Comparison of ENCODE assay signal across 1 cellular context in genomic region chr17:50893183-50893993, GRCh38.
TF ChIP-seq lines count a peak whose summit lies in the region.

No MANE protein-coding gene starts in this region.

TF ChIP-seq in HepG2, 621 proteins besides CTCF, POLR2A, EP300 and RAD21 (continued from another document and continues in another):
- TF ChIP-seq, protein P1, sequence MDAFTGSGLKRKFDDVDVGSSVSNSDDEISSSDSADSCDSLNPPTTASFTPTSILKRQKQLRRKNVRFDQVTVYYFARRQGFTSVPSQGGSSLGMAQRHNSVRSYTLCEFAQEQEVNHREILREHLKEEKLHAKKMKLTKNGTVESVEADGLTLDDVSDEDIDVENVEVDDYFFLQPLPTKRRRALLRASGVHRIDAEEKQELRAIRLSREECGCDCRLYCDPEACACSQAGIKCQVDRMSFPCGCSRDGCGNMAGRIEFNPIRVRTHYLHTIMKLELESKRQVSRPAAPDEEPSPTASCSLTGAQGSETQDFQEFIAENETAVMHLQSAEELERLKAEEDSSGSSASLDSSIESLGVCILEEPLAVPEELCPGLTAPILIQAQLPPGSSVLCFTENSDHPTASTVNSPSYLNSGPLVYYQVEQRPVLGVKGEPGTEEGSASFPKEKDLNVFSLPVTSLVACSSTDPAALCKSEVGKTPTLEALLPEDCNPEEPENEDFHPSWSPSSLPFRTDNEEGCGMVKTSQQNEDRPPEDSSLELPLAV (CRISPR knock-in tag; conservative IDR thresholded peaks at IDR 0.05; ENCODE audit: low read depth): no peak
- TF ChIP-seq NFATC3 (CRISPR knock-in tag; IDR thresholded peaks at IDR 0.05): peak; percentile 84; the same call in 1 of the 2 replicates
- no peak; the same call in 1 of the 2 replicates for TF ChIP-seq ZNF790 (CRISPR knock-in tag; IDR thresholded peaks at IDR 0.05; ENCODE audit: borderline replicate concordance)
- TF ChIP-seq ZNF281 (CRISPR knock-in tag; IDR thresholded peaks at IDR 0.05; ENCODE audit: borderline replicate concordance): peak; percentile 66; the same call in 1 of the 2 replicates
- peak; percentile 79; the same call in 1 of the 2 replicates for TF ChIP-seq CBX5 (CRISPR knock-in tag; IDR thresholded peaks at IDR 0.05; ENCODE audit: borderline replicate concordance)
- no peak for TF ChIP-seq ZNF672 (CRISPR knock-in tag; IDR thresholded peaks at IDR 0.05)
- TF ChIP-seq, protein P2, sequence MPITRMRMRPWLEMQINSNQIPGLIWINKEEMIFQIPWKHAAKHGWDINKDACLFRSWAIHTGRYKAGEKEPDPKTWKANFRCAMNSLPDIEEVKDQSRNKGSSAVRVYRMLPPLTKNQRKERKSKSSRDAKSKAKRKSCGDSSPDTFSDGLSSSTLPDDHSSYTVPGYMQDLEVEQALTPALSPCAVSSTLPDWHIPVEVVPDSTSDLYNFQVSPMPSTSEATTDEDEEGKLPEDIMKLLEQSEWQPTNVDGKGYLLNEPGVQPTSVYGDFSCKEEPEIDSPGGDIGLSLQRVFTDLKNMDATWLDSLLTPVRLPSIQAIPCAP (CRISPR knock-in tag; IDR thresholded peaks at IDR 0.05; ENCODE audit: low read depth): peak; percentile 84
- TF ChIP-seq ZNF629 (CRISPR knock-in tag; conservative IDR thresholded peaks at IDR 0.05): no peak
- no peak for TF ChIP-seq ZNF484 (CRISPR knock-in tag; IDR thresholded peaks at IDR 0.05; ENCODE audit: borderline replicate concordance, low read depth)
- peak; percentile 87 for TF ChIP-seq ZNF124 (CRISPR knock-in tag; IDR thresholded peaks at IDR 0.05)
- TF ChIP-seq U2AF2 (IDR thresholded peaks at IDR 0.05; ENCODE audit: low read depth, low read length): no peak
- no peak for TF ChIP-seq ZNF382 (CRISPR knock-in tag; IDR thresholded peaks at IDR 0.05; ENCODE audit: borderline replicate concordance)
- TF ChIP-seq ZNF747 (CRISPR knock-in tag; IDR thresholded peaks at IDR 0.05; ENCODE audit: borderline replicate concordance): peak; percentile 89
- TF ChIP-seq PRDM4 (CRISPR knock-in tag; IDR thresholded peaks at IDR 0.05; ENCODE audit: borderline replicate concordance): no peak
- TF ChIP-seq, protein P3, sequence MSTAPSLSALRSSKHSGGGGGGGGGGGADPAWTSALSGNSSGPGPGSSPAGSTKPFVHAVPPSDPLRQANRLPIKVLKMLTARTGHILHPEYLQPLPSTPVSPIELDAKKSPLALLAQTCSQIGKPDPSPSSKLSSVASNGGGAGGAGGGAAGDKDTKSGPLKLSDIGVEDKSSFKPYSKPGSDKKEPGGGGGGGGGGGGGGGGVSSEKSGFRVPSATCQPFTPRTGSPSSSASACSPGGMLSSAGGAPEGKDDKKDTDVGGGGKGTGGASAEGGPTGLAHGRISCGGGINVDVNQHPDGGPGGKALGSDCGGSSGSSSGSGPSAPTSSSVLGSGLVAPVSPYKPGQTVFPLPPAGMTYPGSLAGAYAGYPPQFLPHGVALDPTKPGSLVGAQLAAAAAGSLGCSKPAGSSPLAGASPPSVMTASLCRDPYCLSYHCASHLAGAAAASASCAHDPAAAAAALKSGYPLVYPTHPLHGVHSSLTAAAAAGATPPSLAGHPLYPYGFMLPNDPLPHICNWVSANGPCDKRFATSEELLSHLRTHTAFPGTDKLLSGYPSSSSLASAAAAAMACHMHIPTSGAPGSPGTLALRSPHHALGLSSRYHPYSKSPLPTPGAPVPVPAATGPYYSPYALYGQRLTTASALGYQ (CRISPR knock-in tag; IDR thresholded peaks at IDR 0.05): no peak
- peak; percentile 89; the same call in 1 of the 2 replicates for TF ChIP-seq ZNF335 (CRISPR knock-in tag; IDR thresholded peaks at IDR 0.05)
- TF ChIP-seq ZNF639 (CRISPR knock-in tag; conservative IDR thresholded peaks at IDR 0.05): peak; percentile 74; the same call in 1 of the 2 replicates
- TF ChIP-seq, protein P4, sequence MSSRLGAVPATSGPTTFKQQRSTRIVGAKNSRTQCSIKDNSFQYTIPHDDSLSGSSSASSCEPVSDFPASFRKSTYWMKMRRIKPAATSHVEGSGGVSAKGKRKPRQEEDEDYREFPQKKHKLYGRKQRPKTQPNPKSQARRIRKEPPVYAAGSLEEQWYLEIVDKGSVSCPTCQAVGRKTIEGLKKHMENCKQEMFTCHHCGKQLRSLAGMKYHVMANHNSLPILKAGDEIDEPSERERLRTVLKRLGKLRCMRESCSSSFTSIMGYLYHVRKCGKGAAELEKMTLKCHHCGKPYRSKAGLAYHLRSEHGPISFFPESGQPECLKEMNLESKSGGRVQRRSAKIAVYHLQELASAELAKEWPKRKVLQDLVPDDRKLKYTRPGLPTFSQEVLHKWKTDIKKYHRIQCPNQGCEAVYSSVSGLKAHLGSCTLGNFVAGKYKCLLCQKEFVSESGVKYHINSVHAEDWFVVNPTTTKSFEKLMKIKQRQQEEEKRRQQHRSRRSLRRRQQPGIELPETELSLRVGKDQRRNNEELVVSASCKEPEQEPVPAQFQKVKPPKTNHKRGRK (CRISPR knock-in tag; IDR thresholded peaks at IDR 0.05): peak; percentile 32; the same call in 1 of the 2 replicates
- peak; percentile 92 for TF ChIP-seq ZNF788 (CRISPR knock-in tag; IDR thresholded peaks at IDR 0.05; ENCODE audit: borderline replicate concordance)
- TF ChIP-seq SOX5 (CRISPR knock-in tag; IDR thresholded peaks at IDR 0.05; ENCODE audit: borderline replicate concordance): peak; percentile 97
- peak; percentile 60; the same call in 1 of the 2 replicates for TF ChIP-seq ARID4A (CRISPR knock-in tag; IDR thresholded peaks at IDR 0.05; ENCODE audit: borderline replicate concordance)
- peak; percentile 92; the same call in 1 of the 2 replicates for TF ChIP-seq RNF219 (CRISPR knock-in tag; IDR thresholded peaks at IDR 0.05)
- TF ChIP-seq HOXA7 (CRISPR knock-in tag; IDR thresholded peaks at IDR 0.05): no peak
- no peak for TF ChIP-seq AGO2 (optimal IDR thresholded peaks at IDR 0.05; ENCODE audit: low read depth, low read length)
- TF ChIP-seq, protein P5, sequence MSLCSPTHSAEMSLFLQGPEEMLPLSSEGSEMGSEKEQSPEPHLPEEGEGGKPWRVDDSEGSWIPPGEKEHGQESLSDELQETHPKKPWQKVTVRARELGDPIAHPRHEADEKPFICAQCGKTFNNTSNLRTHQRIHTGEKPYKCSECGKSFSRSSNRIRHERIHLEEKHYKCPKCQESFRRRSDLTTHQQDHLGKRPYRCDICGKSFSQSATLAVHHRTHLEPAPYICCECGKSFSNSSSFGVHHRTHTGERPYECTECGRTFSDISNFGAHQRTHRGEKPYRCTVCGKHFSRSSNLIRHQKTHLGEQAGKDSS (CRISPR knock-in tag; IDR thresholded peaks at IDR 0.05; ENCODE audit: borderline replicate concordance, low read depth): peak; percentile 83; the same call in 1 of the 2 replicates
- peak; percentile 90 for TF ChIP-seq HDAC2 (CRISPR knock-in tag; IDR thresholded peaks at IDR 0.05)
- peak; percentile 40; the same call in 1 of the 2 replicates for TF ChIP-seq ZBTB34 (CRISPR knock-in tag; IDR thresholded peaks at IDR 0.05)
- TF ChIP-seq DNMT1 (CRISPR knock-in tag; IDR thresholded peaks at IDR 0.05): no peak
- peak; percentile 97 for TF ChIP-seq ZNF350 (CRISPR knock-in tag; IDR thresholded peaks at IDR 0.05; ENCODE audit: borderline replicate concordance, low read depth)
- TF ChIP-seq HDAC6 (IDR thresholded peaks at IDR 0.05; ENCODE audit: low read depth, low read length): no peak
- no peak for TF ChIP-seq SATB2 (CRISPR knock-in tag; IDR thresholded peaks at IDR 0.05)
